Comparison of ENCODE assay signal across 22 cellular contexts in genomic region chrX:82742351-82742750, GRCh38.
A peak's percentile ranks its signal among the peaks of the same experiment; 100 is the strongest.
DNase-seq lines count a peak whose midpoint lies in the region; ATAC-seq and TF ChIP-seq lines count a peak whose summit lies in the region.
"Had no signal": no experiment of that assay in that cellular context is flagged by ENCODE, and none has a peak within 500 bp of the region (broad histone marks: within the 10 kb centered on the region; RNA-seq: fewer than 3 reads in every experiment).

No MANE protein-coding gene starts in this region.

- DNase-seq in GM23338 (ENCODE audit: low spot score) (no peak), Karpas-422 (no peak), PC-3 (no peak), nephron progenitor cell (no peak), middle frontal gyrus (ENCODE audit: extremely low spot score, low spot score) (no peak), NCI-H2029 (lab: John Stamatoyannopoulos, UW) (no peak)
- no peak for DNase-seq in effector memory CD8-positive, alpha-beta T cell
- DNase-seq: Calu3; CD8-positive, alpha-beta T cell; DMS79 treated with DMSO at 0.1 percent for 48 hours; MV-4-11; NCI-H1105; NCI-H1436 treated with DMSO at 0.1 percent for 48 hours; NCI-H1930; NCI-H2227 treated with DMSO at 0.1 percent for 48 hours; NCI-H774; Peyer's patch; SHP77 treated with DMSO at 0.1 percent for 48 hours had no signal

- no peak overlapping the region for H3K4me3 Mint-ChIP-seq in GM23338
- H3K4me3 Mint-ChIP-seq in nephron progenitor cell: no peak overlapping the region
- H3K4me3 Mint-ChIP-seq in effector memory CD8-positive, alpha-beta T cell: no peak overlapping the region
- H3K4me3 Mint-ChIP-seq: B cell; CD8-positive, alpha-beta T cell had no signal

- H4K20me1 ChIP-seq in GM23338 (replicated peaks; ENCODE audit: insufficient read depth) (no peaks in the 10 kb centered on the region), Karpas-422 (ENCODE audit: insufficient read depth, low read depth, low read length) (no peaks in the 10 kb centered on the region), PC-3 (ENCODE audit: low read length) (no peaks in the 10 kb centered on the region)

- H3K9me3 Mint-ChIP-seq in GM23338: peaks cover 5% of the 10 kb centered on the region
- peaks cover 24% of the 10 kb centered on the region for H3K9me3 Mint-ChIP-seq in nephron progenitor cell
- no peaks in the 10 kb centered on the region for H3K9me3 Mint-ChIP-seq in effector memory CD8-positive, alpha-beta T cell
- H3K9me3 Mint-ChIP-seq: CD8-positive, alpha-beta T cell had no signal

- no peaks in the 10 kb centered on the region for H3K79me2 ChIP-seq in GM23338 (replicated peaks; ENCODE audit: insufficient read depth)
- H3K79me2 ChIP-seq in Karpas-422 (ENCODE audit: low read length): no peaks in the 10 kb centered on the region
- no peaks in the 10 kb centered on the region for H3K79me2 ChIP-seq in PC-3 (ENCODE audit: low read length)

- H3F3A ChIP-seq in GM23338 (replicated peaks; ENCODE audit: low read depth): no peaks in the 10 kb centered on the region
- H3F3A ChIP-seq in PC-3 (ENCODE audit: low read length, unreplicated experiment): no peaks in the 10 kb centered on the region

- H3K4me2 ChIP-seq in GM23338: no peak overlapping the region; the same call in 1 of the 2 replicates
- no peak overlapping the region for H3K4me2 ChIP-seq in Karpas-422 (ENCODE audit: low read depth, low read length, poor library complexity, severe bottlenecking)
- H3K4me2 ChIP-seq in PC-3 (ENCODE audit: low read length): no peak overlapping the region

- no peaks in the 10 kb centered on the region for H3K9me2 ChIP-seq in GM23338 (ENCODE audit: insufficient read depth)
- no peaks in the 10 kb centered on the region for H3K9me2 ChIP-seq in Karpas-422 (replicated peaks; ENCODE audit: insufficient read depth, low read length)
- H3K9me2 ChIP-seq in PC-3 (replicated peaks; ENCODE audit: low read length): no peaks in the 10 kb centered on the region

- BruUV-seq in PC-3 (replicated peaks; lab: Mats Ljungman, UMichigan): no TSS peak

- H3K4me1 Mint-ChIP-seq in GM23338 (peaks cover 3% of the 10 kb centered on the region; the same call in 2 of the 3 replicates), nephron progenitor cell (peaks cover 11% of the 10 kb centered on the region)
- H3K4me1 Mint-ChIP-seq in effector memory CD8-positive, alpha-beta T cell (ENCODE audit: low read depth in 2 of 2): no peaks in the 10 kb centered on the region
- H3K4me1 Mint-ChIP-seq: B cell had no signal

- intact Hi-C loops in PC-3 (cut with micrococcal nuclease): no loop called here

- H3K27ac Mint-ChIP-seq in GM23338 (no peak overlapping the region), nephron progenitor cell (peak overlapping the region; percentile 54)
- no peak overlapping the region for H3K27ac Mint-ChIP-seq in effector memory CD8-positive, alpha-beta T cell
- H3K27ac Mint-ChIP-seq: B cell; CD8-positive, alpha-beta T cell had no signal

- H3K36me3 Mint-ChIP-seq in GM23338 (ENCODE audit: low read depth): peaks cover 6% of the 10 kb centered on the region; the same call in 2 of the 3 replicates
- H3K36me3 Mint-ChIP-seq in nephron progenitor cell (ENCODE audit: low read depth): no peaks in the 10 kb centered on the region
- no peaks in the 10 kb centered on the region for H3K36me3 Mint-ChIP-seq in effector memory CD8-positive, alpha-beta T cell (ENCODE audit: insufficient read depth)
- H3K36me3 Mint-ChIP-seq: CD8-positive, alpha-beta T cell had no signal

- H3K27me3 ChIP-seq in GM23338 (ENCODE audit: insufficient read depth): no peaks in the 10 kb centered on the region
- H3K27me3 ChIP-seq in Karpas-422 (ENCODE audit: low read length): no peaks in the 10 kb centered on the region
- H3K27me3 ChIP-seq in PC-3 (ENCODE audit: low read length): no peaks in the 10 kb centered on the region
- H3K27me3 ChIP-seq: Peyer's patch had no signal

- POLR2A ChIA-PET in PC-3 (lab: Charles Lee; ENCODE audit: unreplicated experiment): no interaction called here

- ATAC-seq in GM23338 (no peak), PC-3 (peak; percentile 54; the same call in 1 of the 2 replicates)
- no peak for ATAC-seq in effector memory CD8-positive, alpha-beta T cell (replicated peaks)
- ATAC-seq: CD8-positive, alpha-beta T cell; K562 had no signal

- H3K27ac ChIP-seq in GM23338 (ENCODE audit: low read depth): 0 out of 2 replicates have a peak overlapping the region, but pooled peaks have one; percentile 9
- no peak overlapping the region for H3K27ac ChIP-seq in Karpas-422 (ENCODE audit: low read length)
- no peak overlapping the region for H3K27ac ChIP-seq in PC-3 (ENCODE audit: low read length)
- H3K27ac ChIP-seq: C4-2B, HL-60, Peyer's patch had no signal

- no peaks in the 10 kb centered on the region for H3K36me3 ChIP-seq in GM23338 (ENCODE audit: insufficient read depth)
- H3K36me3 ChIP-seq in Karpas-422 (ENCODE audit: insufficient read depth, low read length): no peaks in the 10 kb centered on the region
- H3K36me3 ChIP-seq in PC-3 (ENCODE audit: low read depth, low read length): no peaks in the 10 kb centered on the region
- H3K36me3 ChIP-seq: Peyer's patch had no signal

- CTCF ChIA-PET in PC-3 (lab: Charles Lee): no interaction called here

- TF ChIP-seq CTCF in GM23338 (conservative IDR thresholded peaks at IDR 0.05; ENCODE audit: low read depth in 2 of 2) (no peak), PC-3 (conservative IDR thresholded peaks at IDR 0.05; ENCODE audit: low read depth, low read length) (no peak), nephron progenitor cell (IDR thresholded peaks at IDR 0.05) (no peak)

- H3K4me3 ChIP-seq in GM23338: no peak overlapping the region
- no peak overlapping the region for H3K4me3 ChIP-seq in Karpas-422 (ENCODE audit: low read length)
- no peak overlapping the region for H3K4me3 ChIP-seq in PC-3 (ENCODE audit: low read length)
- H3K4me3 ChIP-seq: K562, Peyer's patch had no signal

- peaks cover 7% of the 10 kb centered on the region for H3K27me3 Mint-ChIP-seq in GM23338 (ENCODE audit: insufficient read depth, low read depth, poor library complexity)
- no peaks in the 10 kb centered on the region for H3K27me3 Mint-ChIP-seq in nephron progenitor cell (ENCODE audit: low read depth, poor library complexity)
- no peaks in the 10 kb centered on the region for H3K27me3 Mint-ChIP-seq in effector memory CD8-positive, alpha-beta T cell
- H3K27me3 Mint-ChIP-seq: B cell had no signal

- H3K4me1 ChIP-seq in GM23338 (ENCODE audit: insufficient read depth) (0 out of 2 replicates have a peak, but pooled peaks cover 3% of the 10 kb centered on the region), Karpas-422 (ENCODE audit: low read length) (no peaks in the 10 kb centered on the region), PC-3 (ENCODE audit: insufficient read depth, low read length) (no peaks in the 10 kb centered on the region)
- H3K4me1 ChIP-seq: Peyer's patch had no signal

- H3K9me3 ChIP-seq in Karpas-422 (ENCODE audit: low read length) (no peaks in the 10 kb centered on the region), PC-3 (ENCODE audit: low read length) (no peaks in the 10 kb centered on the region)
- H3K9me3 ChIP-seq: Peyer's patch had no signal

- H3K9ac ChIP-seq in Karpas-422 (ENCODE audit: low read length) (no peak overlapping the region), PC-3 (ENCODE audit: low read length) (no peak overlapping the region)

- H2AFZ ChIP-seq in GM23338 (no peak overlapping the region), Karpas-422 (ENCODE audit: low read length) (0 out of 2 replicates have a peak overlapping the region, but pooled peaks have one; percentile 28), PC-3 (ENCODE audit: low read length) (no peak overlapping the region)

TF ChIP-seq in GM23338, 12 proteins besides CTCF, POLR2A, EP300 and RAD21 (continues in another document):
- TF ChIP-seq ZNF114 (CRISPR knock-in tag; IDR thresholded peaks at IDR 0.05): no peak
- no peak for TF ChIP-seq NANOG (IDR thresholded peaks at IDR 0.05; ENCODE audit: borderline replicate concordance)
- TF ChIP-seq ETS1 (IDR thresholded peaks at IDR 0.05): no peak
